In the genomic region with DNA sequence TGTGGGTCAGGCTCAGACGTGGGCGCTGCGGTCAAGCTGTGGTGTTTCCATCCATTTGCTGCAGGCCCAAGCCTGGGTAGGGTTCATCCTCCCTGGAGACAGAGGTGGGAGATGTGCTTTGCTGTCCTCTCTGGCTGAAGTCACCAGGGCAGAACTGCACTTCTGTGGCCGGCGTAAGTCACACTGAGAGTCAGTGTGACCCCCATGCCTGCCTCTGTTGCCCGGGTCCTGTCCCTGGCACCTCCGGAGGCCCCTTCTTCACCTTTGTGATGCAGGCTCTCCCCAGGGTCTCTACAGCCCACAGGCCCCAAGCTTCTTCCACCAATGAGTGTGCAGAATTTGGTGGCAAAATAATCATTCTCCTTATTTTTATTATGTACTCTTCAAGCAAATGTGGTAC, we compare ENCODE assay signal across 23 cellular contexts. TPM values are rescaled to one million over a fixed set of nuclear protein-coding genes. Genes with fewer than 3 reads are reported as not detected.
DNase-seq lines count a peak whose midpoint lies in the region; ATAC-seq lines count a peak whose summit lies in the region.
"Had no signal": no experiment of that assay in that cellular context is flagged by ENCODE, and none has a peak within 500 bp of the region (broad histone marks: within the 10 kb centered on the region; RNA-seq: fewer than 3 reads in every experiment).

No MANE protein-coding gene starts in this region.

- no peaks in the 10 kb centered on the region for H3K27me3 Mint-ChIP-seq in activated CD4-positive, alpha-beta T cell treated with anti-CD3 and anti-CD28 coated beads, Interleukin-2, amount 10 ng/mL, durations not matched to agents 24 days and 14 days
- H3K27me3 Mint-ChIP-seq: CD4-positive, CD25-positive, alpha-beta regulatory T cell had no signal

- no peaks in the 10 kb centered on the region for H3K36me3 Mint-ChIP-seq in activated CD4-positive, alpha-beta T cell treated with anti-CD3 and anti-CD28 coated beads, Interleukin-2, amount 10 ng/mL, durations not matched to agents 24 days and 14 days (ENCODE audit: low read depth)
- H3K36me3 Mint-ChIP-seq: CD4-positive, CD25-positive, alpha-beta regulatory T cell had no signal

- ATAC-seq in Right ventricle myocardium superior (ENCODE audit: poor library complexity) (no peak), sciatic nerve (no peak), HG02588 (IDR thresholded peaks at IDR 0.05; ENCODE audit: unreplicated experiment) (no peak)
- ATAC-seq: GM12878, K562, Panc1, SK-N-SH treated with all-trans-retinoic acid at 6 μM for 48 hours had no signal

- no peak overlapping the region for H3K4me3 Mint-ChIP-seq in activated CD4-positive, alpha-beta T cell treated with anti-CD3 and anti-CD28 coated beads, Interleukin-2, amount 10 ng/mL, durations not matched to agents 24 days and 14 days
- H3K4me3 Mint-ChIP-seq: CD4-positive, CD25-positive, alpha-beta regulatory T cell; HFFc6 had no signal

- peak; percentile 29 for DNase-seq in Right ventricle myocardium superior
- no peak for DNase-seq in cardiac septum (ENCODE audit: low spot score)
- peak; percentile 74 for DNase-seq in SHP77 treated with DMSO at 0.1 percent for 48 hours (lab: John Stamatoyannopoulos, UW)
- peak; percentile 42 for DNase-seq in sciatic nerve (ENCODE audit: low spot score)
- no peak for DNase-seq in NCI-H2081 treated with DMSO at 0.1 percent for 48 hours (lab: John Stamatoyannopoulos, UW)
- no peak for DNase-seq in activated CD4-positive, alpha-beta T cell treated with anti-CD3 and anti-CD28 coated beads, Interleukin-2, amount 10 ng/mL, durations not matched to agents 24 days and 14 days
- DNase-seq: CD4-positive, CD25-positive, alpha-beta regulatory T cell; EL; GDM1; GOT3; HFFc6; MG63; NCI-H1694; NCI-H2227 treated with DMSO at 0.1 percent for 48 hours; SJCRH30 had no signal

- H3K27ac Mint-ChIP-seq in activated CD4-positive, alpha-beta T cell treated with anti-CD3 and anti-CD28 coated beads, Interleukin-2, amount 10 ng/mL, durations not matched to agents 24 days and 14 days: no peak overlapping the region
- H3K27ac Mint-ChIP-seq: HFFc6 had no signal

- intact Hi-C loops in Right ventricle myocardium superior (cut with DNase I) (loop anchor here (5.0 kb wide), 1 partner anchor 509 kb away; no protein-coding TSS in a partner anchor), cardiac septum (cut with DNase I) (loop anchor here (10.0 kb wide), 1 partner anchor 271 kb away; no protein-coding TSS in a partner anchor), sciatic nerve (cut with DNase I) (loop anchor here (5.0 kb wide), 1 partner anchor 514 kb away; no protein-coding TSS in a partner anchor)
- intact Hi-C loops in activated CD4-positive, alpha-beta T cell treated with anti-CD3 and anti-CD28 coated beads, Interleukin-2, amount 10 ng/mL, durations not matched to agents 24 days and 14 days (cut with micrococcal nuclease): no loop called here

- H3K4me1 Mint-ChIP-seq in activated CD4-positive, alpha-beta T cell treated with anti-CD3 and anti-CD28 coated beads, Interleukin-2, amount 10 ng/mL, durations not matched to agents 24 days and 14 days: peaks cover 2% of the 10 kb centered on the region

- H3K9me3 Mint-ChIP-seq in activated CD4-positive, alpha-beta T cell treated with anti-CD3 and anti-CD28 coated beads, Interleukin-2, amount 10 ng/mL, durations not matched to agents 24 days and 14 days: peaks cover 5% of the 10 kb centered on the region

RNA-seq across cellular contexts. Expression of gene DACT2, which starts 53.8 kb away (rescaled TPM):
- total RNA-seq in Right ventricle myocardium superior: 1.6 TPM
- total RNA-seq in cardiac septum: 0.48 TPM
- 1.9 TPM for total RNA-seq in sciatic nerve
- 1.8 and 1.9 TPM in 2 replicates for total RNA-seq in activated CD4-positive, alpha-beta T cell treated with anti-CD3 and anti-CD28 coated beads, Interleukin-2, amount 10 ng/mL, durations not matched to agents 24 days and 14 days
- total RNA-seq: A172; CD4-positive, CD25-positive, alpha-beta regulatory T cell; GM12878; HFFc6; K562; LHCN-M2; OCI-LY7; SJCRH30 had no signal

Comparison
In these comparisons a context has a peak if more than half of its experiments do, and no peak if none do; other contexts are left out.
1. DNase-seq: peak in Right ventricle myocardium superior (single experiment), SHP77 treated with DMSO at 0.1 percent for 48 hours (single experiment) and sciatic nerve (single experiment); none in cardiac septum (single experiment), NCI-H2081 treated with DMSO at 0.1 percent for 48 hours (single experiment) and activated CD4-positive, alpha-beta T cell treated with anti-CD3 and anti-CD28 coated beads, Interleukin-2, amount 10 ng/mL, durations not matched to agents 24 days and 14 days (single experiment).